In genomic region chr22:20735378-20736162, GRCh38 we compare ENCODE assay signal across 10 cellular contexts. TPM values are rescaled to one million over a fixed set of nuclear protein-coding genes. Genes with fewer than 3 reads are reported as not detected.
A peak's percentile ranks its signal among the peaks of the same experiment; 100 is the strongest.
DNase-seq lines count a peak whose midpoint lies in the region; ATAC-seq and TF ChIP-seq lines count a peak whose summit lies in the region.
"Not testable (repeated sequence)": the region's sequence is repeated elsewhere in the genome, so short reads cannot be mapped to it uniquely, and the experiment has no call there.
"Had no signal": no experiment of that assay in that cellular context is flagged by ENCODE, and none has a peak within 500 bp of the region (broad histone marks: within the 10 kb centered on the region; RNA-seq: fewer than 3 reads in every experiment).

No MANE protein-coding gene starts in this region.

- peak; percentile 24 for DNase-seq in G401 (ENCODE audit: low spot score)
- DNase-seq in activated T-cell treated with anti-CD3 and anti-CD28 coated beads, Interleukin-2, amount 50 U/mL, for 72 hours; chondrocyte (ENCODE audit: low spot score); Right ventricle myocardium inferior (ENCODE audit: missing footprints); left ventricle myocardium superior; neural progenitor cell (ENCODE audit: low spot score); substantia nigra (lab: John Stamatoyannopoulos, UW): not testable (repeated sequence)

- not testable (repeated sequence) for H3K27ac ChIP-seq in liver (ENCODE audit: low read depth in 1 of 2, low read length in 2 of 2); neural progenitor cell
- H3K27ac ChIP-seq in substantia nigra (ENCODE audit: low read depth, low read length, poor library complexity, severe bottlenecking), result peak overlapping the region; percentile 27

- intact Hi-C loops in Right ventricle myocardium inferior (cut with DNase I); left ventricle myocardium superior (cut with micrococcal nuclease): not testable (repeated sequence)

- in situ Hi-C loops in G401 (cut with HindIII; ENCODE audit: low sequenced_read_pairs), result not testable (repeated sequence)

- H3K9me3 Mint-ChIP-seq in activated T-cell treated with anti-CD3 and anti-CD28 coated beads, Interleukin-2, amount 50 U/mL, for 72 hours; chondrocyte (ENCODE audit: low read depth); neural progenitor cell: not testable (repeated sequence)

- H3K36me3 Mint-ChIP-seq in activated T-cell treated with anti-CD3 and anti-CD28 coated beads, Interleukin-2, amount 50 U/mL, for 72 hours (ENCODE audit: insufficient read depth in 2 of 2), result not testable (repeated sequence)
- H3K36me3 Mint-ChIP-seq in chondrocyte (ENCODE audit: low read depth), result peaks cover 22% of the 10 kb centered on the region
- peaks cover 17% of the 10 kb centered on the region for H3K36me3 Mint-ChIP-seq in neural progenitor cell

- H3K27me3 ChIP-seq in liver (ENCODE audit: control insufficient read depth in 4 of 4, insufficient read depth in 4 of 4, low read length in 3 of 4); neural progenitor cell: not testable (repeated sequence)

- TF ChIP-seq RAD21 in liver (IDR thresholded peaks at IDR 0.05), result not testable (repeated sequence)

- not testable (repeated sequence) for H3K9ac ChIP-seq in liver (ENCODE audit: low read depth in 1 of 2, low read length in 2 of 2); neural progenitor cell

- H2AFZ ChIP-seq in neural progenitor cell (replicated peaks), result not testable (repeated sequence)

- not testable (repeated sequence) for H3K4me1 Mint-ChIP-seq in activated T-cell treated with anti-CD3 and anti-CD28 coated beads, Interleukin-2, amount 50 U/mL, for 72 hours (ENCODE audit: low read depth); chondrocyte (ENCODE audit: low read depth); neural progenitor cell

- not testable (repeated sequence) for H4K20me1 ChIP-seq in neural progenitor cell (ENCODE audit: low read depth)

- not testable (repeated sequence) for H3K36me3 ChIP-seq in liver (ENCODE audit: control insufficient read depth in 4 of 4, insufficient read depth in 3 of 4, low read depth in 1 of 4, low read length in 3 of 4); neural progenitor cell

- H3K4me2 ChIP-seq in neural progenitor cell, result not testable (repeated sequence)

- H3K4me3 ChIP-seq in liver (ENCODE audit: low read depth in 1 of 3, low read length in 3 of 3); neural progenitor cell: not testable (repeated sequence)

- H3K27me3 Mint-ChIP-seq in activated T-cell treated with anti-CD3 and anti-CD28 coated beads, Interleukin-2, amount 50 U/mL, for 72 hours (ENCODE audit: low read depth); chondrocyte (ENCODE audit: low read depth); neural progenitor cell (ENCODE audit: insufficient read depth, low read depth): not testable (repeated sequence)

- peak overlapping the region; percentile 25 for H3K27ac Mint-ChIP-seq in activated T-cell treated with anti-CD3 and anti-CD28 coated beads, Interleukin-2, amount 50 U/mL, for 72 hours
- H3K27ac Mint-ChIP-seq in chondrocyte (ENCODE audit: unreplicated experiment) (peak overlapping the region; percentile 32), neural progenitor cell (peak overlapping the region; percentile 19)

- H3K4me3 Mint-ChIP-seq in activated T-cell treated with anti-CD3 and anti-CD28 coated beads, Interleukin-2, amount 50 U/mL, for 72 hours; chondrocyte (ENCODE audit: unreplicated experiment); neural progenitor cell: not testable (repeated sequence)

- H3K9me3 ChIP-seq in liver (ENCODE audit: control insufficient read depth in 4 of 4, low read length in 3 of 4); neural progenitor cell (ENCODE audit: low read depth): not testable (repeated sequence)

- WGBS in liver, result 42% methylated on average over 11 of the region's 14 CpGs

- H3K4me1 ChIP-seq in liver (ENCODE audit: control insufficient read depth in 4 of 4, insufficient read depth in 4 of 4, low read length in 3 of 4), result peaks cover 0 to 12% (median 6%) of the 10 kb centered on the region in 4 donors
- not testable (repeated sequence) for H3K4me1 ChIP-seq in neural progenitor cell

- not testable (repeated sequence) for H3F3A ChIP-seq in neural progenitor cell (ENCODE audit: low read depth)

- not testable (repeated sequence) for ATAC-seq in activated T-cell treated with anti-CD3 and anti-CD28 coated beads, Interleukin-2, amount 50 U/mL, for 72 hours (replicated peaks in 1 of 2)
- ATAC-seq in Right ventricle myocardium inferior, result peak; percentile 52
- peak; percentile 62 for ATAC-seq in left ventricle myocardium superior

- TF ChIP-seq CTCF in chondrocyte (IDR thresholded peaks at IDR 0.05); liver (IDR thresholded peaks at IDR 0.05; ENCODE audit: low read depth, low read length, missing input control); neural progenitor cell (IDR thresholded peaks at IDR 0.05): not testable (repeated sequence)

- not testable (repeated sequence) for H3K79me2 ChIP-seq in neural progenitor cell (ENCODE audit: low read depth)

TF ChIP-seq in liver, 16 proteins besides CTCF, POLR2A, EP300 and RAD21:
- TF ChIP-seq HNF4A (conservative IDR thresholded peaks at IDR 0.05) (peak in 1 of 2 donors; percentile 39), RXRA (IDR thresholded peaks at IDR 0.05) (peak in 1 of 2 donors; percentile 25), NR2F2 (IDR thresholded peaks at IDR 0.05) (peak; percentile 71)

RNA-seq across cellular contexts. Expression of gene SERPIND1, which starts 38.3 kb away (rescaled TPM):
- not detected in 2 replicates for total RNA-seq in G401 (2014; rRNA removed; shearing (Covaris generic))
- not detected for total RNA-seq in activated T-cell treated with anti-CD3 and anti-CD28 coated beads, Interleukin-2, amount 50 U/mL, for 72 hours
- not detected in 3 replicates for total RNA-seq in chondrocyte
- total RNA-seq in Right ventricle myocardium inferior, result not detected
- not detected for total RNA-seq in left ventricle myocardium superior
- 100 to 1,000 TPM; 117 to 176 TPM for total RNA-seq in liver
- polyA plus RNA-seq in liver, result 100 to 1,000 TPM; 166 to 173 TPM
- total RNA-seq in neural progenitor cell (ENCODE audit: low replicate concordance), result not detected in 2 replicates
- total RNA-seq: H1, HT-29 had no signal
- polyA plus RNA-seq: H1 had no signal

Comparison
In these comparisons a context has a peak if more than half of its experiments do, and no peak if none do; other contexts are left out.
1. RNA of gene SERPIND1, which starts 38.3 kb away (total RNA-seq): 117 to 176 TPM in liver; not detected in left ventricle myocardium superior (single experiment), not detected in G401, not detected in activated T-cell treated with anti-CD3 and anti-CD28 coated beads, Interleukin-2, amount 50 U/mL, for 72 hours, not detected in chondrocyte, not detected in Right ventricle myocardium inferior (single experiment) and not detected in neural progenitor cell; every median in the first group is over 100 times any median in the second.
2. Peak in every context shown above with its lines, with median percentiles within 50 percentile points of each other: H3K27ac Mint-ChIP-seq.